1 cellular context compared by ENCODE assay signal in the genomic region with DNA sequence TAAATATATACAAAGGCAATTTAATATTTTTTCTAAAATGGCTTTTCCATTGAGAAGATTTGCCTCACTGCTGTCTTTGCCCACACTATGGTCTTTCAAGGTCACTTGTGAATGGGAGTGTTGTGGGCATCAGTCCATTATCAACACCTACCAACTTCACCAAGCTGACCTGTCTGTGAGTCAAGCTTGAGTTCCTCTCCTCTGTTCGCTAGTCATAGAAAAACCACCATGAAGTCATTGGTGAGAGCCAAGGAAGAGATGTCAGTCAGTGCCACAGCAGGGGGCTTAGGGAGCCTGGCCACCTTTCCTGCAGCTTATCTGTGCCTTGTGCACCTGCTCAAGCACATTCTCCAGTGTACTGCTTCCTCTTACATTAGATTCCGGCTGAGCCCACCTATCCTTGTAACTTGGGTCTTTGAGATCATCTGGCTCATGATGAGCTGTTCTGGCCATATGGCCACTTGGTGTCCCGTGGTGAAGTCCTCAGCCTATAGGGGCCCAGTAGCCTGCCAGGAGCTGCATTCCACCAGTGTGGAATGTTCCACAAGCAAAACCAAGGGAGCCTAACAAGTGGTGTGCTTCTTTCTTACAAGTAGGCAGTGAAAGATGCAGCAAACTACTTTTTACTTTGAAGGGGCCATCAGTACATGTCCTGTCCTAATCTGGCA.
TF ChIP-seq lines count a peak whose summit lies in the region.

No MANE protein-coding gene starts in this region.

TF ChIP-seq in GM23338, 12 proteins besides CTCF, POLR2A, EP300 and RAD21 (continued from another document):
- TF ChIP-seq ZNF462 (CRISPR knock-in tag; IDR thresholded peaks at IDR 0.05) (0 out of 2 replicates have a peak, but pooled peaks have one; percentile 28), NANOG (IDR thresholded peaks at IDR 0.05; ENCODE audit: borderline replicate concordance) (no peak)
